In genomic region chr9:127224178-127224882, GRCh38 we compare ENCODE assay signal across 8 cellular contexts. TPM values are rescaled to one million over a fixed set of nuclear protein-coding genes. Genes with fewer than 3 reads are reported as not detected.
DNase-seq lines count a peak whose midpoint lies in the region; ATAC-seq and TF ChIP-seq lines count a peak whose summit lies in the region.

No MANE protein-coding gene starts in this region.

- WGBS in hepatocyte (ENCODE audit: low lambda C conversion rate, missing lambda C conversion rate), result 4% methylated on average over 28 of the region's 56 CpGs

- H3K36me3 ChIP-seq in hepatocyte (replicated peaks; ENCODE audit: insufficient read depth, low read depth) (no peaks in the 10 kb centered on the region), vagina (no peaks in the 10 kb centered on the region)

- intact Hi-C loops in vagina (cut with DNase I), result loop anchor here (10.0 kb wide), 1 partner anchor 110 kb away; no protein-coding TSS in a partner anchor

- no peaks in the 10 kb centered on the region for H4K20me1 ChIP-seq in hepatocyte (ENCODE audit: insufficient read depth, poor library complexity, severe bottlenecking)

- TF ChIP-seq CTCF in GM12875 (IDR thresholded peaks at IDR 0.05; ENCODE audit: borderline replicate concordance, insufficient read depth, low read depth, low read length) (no peak), hepatocyte (IDR thresholded peaks at IDR 0.05; ENCODE audit: poor library complexity) (peak; percentile 29), vagina (IDR thresholded peaks at IDR 0.05) (no peak)

- H3K79me2 ChIP-seq in hepatocyte, result no peaks in the 10 kb centered on the region

- peak overlapping the region; percentile 97 for H3K4me2 ChIP-seq in hepatocyte

- peak overlapping the region; percentile 99 for H2AFZ ChIP-seq in hepatocyte

- ATAC-seq in HG02759 (IDR thresholded peaks at IDR 0.05; ENCODE audit: unreplicated experiment), result peak; percentile 63

- H3K9me3 ChIP-seq in hepatocyte (ENCODE audit: low read depth) (no peaks in the 10 kb centered on the region), vagina (no peaks in the 10 kb centered on the region)

- DNase-seq in NCI-H146 (lab: John Stamatoyannopoulos, UW) (peak; percentile 89), T-helper 22 cell (ENCODE audit: low read depth) (peak; percentile 80), astrocyte of the hippocampus (ENCODE audit: low read depth, low spot score) (peak; percentile 92), hepatocyte (ENCODE audit: low spot score) (peak; percentile 96), renal cortical epithelial cell (ENCODE audit: low read depth) (peak; percentile 61), vagina (ENCODE audit: extremely low spot score in 2 of 2) (peak in 1 of 2 donors; percentile 96)

- H3K27ac ChIP-seq in hepatocyte, result peak overlapping the region; percentile 91
- peak overlapping the region; percentile 78 for H3K27ac ChIP-seq in vagina

- H3K27me3 ChIP-seq in hepatocyte, result no peaks in the 10 kb centered on the region
- no peaks in the 10 kb centered on the region for H3K27me3 ChIP-seq in vagina

- H3K4me3 ChIP-seq in GM12875 (ENCODE audit: low read depth, low read length) (peak overlapping the region; percentile 54), hepatocyte (peak overlapping the region; percentile 82), vagina (peak overlapping the region; percentile 76 to 78)

- TF ChIP-seq POLR2A in vagina (IDR thresholded peaks at IDR 0.05), result no peak

- no peaks in the 10 kb centered on the region for H3K9me2 ChIP-seq in hepatocyte (replicated peaks; ENCODE audit: insufficient read depth)

- H3K4me1 ChIP-seq in hepatocyte (ENCODE audit: insufficient read depth), result no peaks in the 10 kb centered on the region
- H3K4me1 ChIP-seq in vagina, result peaks cover 19% of the 10 kb centered on the region

RNA-seq across cellular contexts. Expression of gene GARNL3, which starts 40.2 kb away (rescaled TPM):
- total RNA-seq in hepatocyte, result 10.5 and 14.5 TPM in 2 replicates
- polyA plus RNA-seq in hepatocyte, result 9.5 and 16.4 TPM in 2 replicates
- total RNA-seq in renal cortical epithelial cell, result 9.0 and 13.9 TPM in 2 replicates
- 31.4 TPM for total RNA-seq in vagina
